22 cellular contexts compared by ENCODE assay signal in the genomic region with DNA sequence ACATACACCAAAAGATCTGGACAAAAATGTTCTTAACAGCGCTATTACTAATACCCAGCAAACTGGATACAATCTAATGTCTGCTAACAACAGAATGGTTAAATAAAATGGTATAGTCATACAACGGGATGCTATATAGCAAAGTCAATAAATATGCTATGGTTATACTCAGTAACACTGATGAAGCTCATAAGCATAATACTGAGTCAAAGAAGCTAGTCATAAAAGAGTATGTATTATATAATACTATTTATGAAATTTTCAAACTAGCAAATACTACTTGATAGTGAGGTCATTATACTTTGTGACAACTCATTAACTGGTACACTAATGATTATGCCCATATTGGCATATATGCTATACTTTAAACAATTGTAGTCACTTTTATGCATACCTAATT. TPM values are rescaled to one million over a fixed set of nuclear protein-coding genes. Genes with fewer than 3 reads are reported as not detected.
"Had no signal": no experiment of that assay in that cellular context is flagged by ENCODE, and none has a peak within 500 bp of the region (broad histone marks: within the 10 kb centered on the region; RNA-seq: fewer than 3 reads in every experiment).

No MANE protein-coding gene starts in this region.

- H3K27me3 Mint-ChIP-seq: progenitor cell of endocrine pancreas, type B pancreatic cell had no signal

- H3K27ac Mint-ChIP-seq: endodermal cell, nephron, progenitor cell of endocrine pancreas, type B pancreatic cell had no signal

- H3K36me3 Mint-ChIP-seq: type B pancreatic cell had no signal

- ATAC-seq: foreskin keratinocyte, pancreas had no signal

- H3K4me1 Mint-ChIP-seq: endodermal cell, nephron had no signal

- H3K36me3 ChIP-seq: pancreas, suprapubic skin, thyroid gland had no signal

- DNase-seq: dermis blood vessel endothelial cell; endodermal cell; erythroblast; foreskin keratinocyte; kidney; left cardiac atrium; mesenchymal stem cell; midbrain; occipital lobe; pancreas; right cardiac atrium; small intestine; stimulated activated CD4-positive, alpha-beta T cell treated with anti-CD3 and anti-CD28 coated beads, Interleukin-12 subunit alpha, Interleukin-12 subunit beta, amount 100 ng/mL, for 4 hours; stimulated activated naive CD4-positive, alpha-beta T cell treated with Interleukin-2 at 50 U/mL for 16 hours; thyroid gland had no signal

- H3K4me3 Mint-ChIP-seq: endodermal cell, nephron, type B pancreatic cell had no signal

- H3K27ac ChIP-seq: foreskin keratinocyte, hepatocyte, pancreas, suprapubic skin, thyroid gland had no signal

- H3K4me3 ChIP-seq: hepatocyte, lung, pancreas, suprapubic skin, thyroid gland had no signal

- H3K9me3 ChIP-seq: pancreas, suprapubic skin, thyroid gland had no signal

- H3K4me1 ChIP-seq: foreskin keratinocyte, pancreas, suprapubic skin, thyroid gland had no signal

- H3K27me3 ChIP-seq: foreskin keratinocyte, hepatocyte, pancreas, suprapubic skin, thyroid gland had no signal

- H3K9me3 Mint-ChIP-seq: endodermal cell, nephron, type B pancreatic cell had no signal

RNA-seq across cellular contexts. Expression of a gene that starts 7.4 kb away (rescaled TPM):
- total RNA-seq: dermis blood vessel endothelial cell, endodermal cell, endothelial cell of umbilical vein, progenitor cell of endocrine pancreas had no signal
